Comparison of ENCODE assay signal across 9 cellular contexts in the genomic region with DNA sequence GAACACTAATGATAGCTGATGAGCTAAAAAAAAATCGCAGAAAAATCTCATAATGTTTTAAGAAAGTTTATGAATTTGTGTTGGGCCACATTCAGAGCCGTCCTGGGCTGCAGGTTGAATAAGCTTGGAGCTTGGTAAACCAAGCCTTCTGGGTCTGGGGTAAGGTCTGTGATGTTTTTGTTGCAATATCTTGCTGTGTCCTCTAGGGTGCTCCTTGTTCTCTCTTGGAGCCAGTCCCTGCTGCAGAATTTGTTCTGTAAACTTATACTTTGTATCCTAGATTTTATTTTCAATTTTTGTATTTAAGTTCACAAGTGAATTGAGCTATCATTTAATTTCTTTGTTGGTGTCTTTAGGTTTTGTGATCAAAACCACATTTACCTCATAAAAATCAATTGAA.
DNase-seq lines count a peak whose midpoint lies in the region; ATAC-seq and TF ChIP-seq lines count a peak whose summit lies in the region.
"Had no signal": no experiment of that assay in that cellular context is flagged by ENCODE, and none has a peak within 500 bp of the region (broad histone marks: within the 10 kb centered on the region; RNA-seq: fewer than 3 reads in every experiment).

No MANE protein-coding gene starts in this region.

- DNase-seq in GM06990 (ENCODE audit: extremely low read depth, insufficient read length) (no peak), H9 (no peak), OCI-LY7 (ENCODE audit: low spot score) (peak; percentile 31), iPS-NIHi11 (ENCODE audit: low spot score) (peak; percentile 61), middle frontal gyrus (ENCODE audit: extremely low spot score, low spot score) (no peak)
- no peak for DNase-seq in activated CD8-positive, alpha-beta memory T cell treated with anti-CD3 and anti-CD28 coated beads, Interleukin-2, amount 50 U/mL, for 4 hours
- no peak for DNase-seq in T-helper 2 cell treated with Interferon-gamma antibody and Interleukin-4, amounts not matched to agents 5 μg/mL and 100 μg/mL, for 36 hours (ENCODE audit: low spot score)

- H3K79me2 ChIP-seq in H9 (ENCODE audit: insufficient read depth, low read length): no peaks in the 10 kb centered on the region
- H3K79me2 ChIP-seq in OCI-LY7 (ENCODE audit: insufficient read depth, low read depth, low read length): no peaks in the 10 kb centered on the region

- H2AFZ ChIP-seq in H9 (ENCODE audit: low read length): no peak overlapping the region
- H2AFZ ChIP-seq in OCI-LY7 (ENCODE audit: low read length): no peak overlapping the region

- H3K27me3 Mint-ChIP-seq in H9 (ENCODE audit: low read depth): no peaks in the 10 kb centered on the region
- no peaks in the 10 kb centered on the region for H3K27me3 Mint-ChIP-seq in T-helper 2 cell treated with Interferon-gamma antibody and Interleukin-4, amounts not matched to agents 5 μg/mL and 100 μg/mL, for 36 hours (ENCODE audit: low read depth)
- H3K27me3 Mint-ChIP-seq: dendritic cell treated with granulocyte-macrophage colony-stimulating factor and Interleukin-4, amounts not matched to agents 40 ng/mL and 50 ng/mL, for 4 days had no signal

- H2BK12ac ChIP-seq in H9 (ENCODE audit: insufficient read length, low read depth, low read length): no peak overlapping the region

- H3K14ac ChIP-seq in H9 (ENCODE audit: insufficient read depth, low read length): no peak overlapping the region

- H3K4me1 ChIP-seq in H9 (ENCODE audit: insufficient read depth, low read length): no peaks in the 10 kb centered on the region
- H3K4me1 ChIP-seq in OCI-LY7 (ENCODE audit: insufficient read depth, low read length, poor library complexity, severe bottlenecking): no peaks in the 10 kb centered on the region

- CTCF ChIA-PET in OCI-LY7 (lab: Charles Lee; ENCODE audit: unreplicated experiment): no interaction called here

- H3K23ac ChIP-seq in H9 (ENCODE audit: insufficient read length, low read depth, low read length): no peak overlapping the region

- no peak overlapping the region for H2BK5ac ChIP-seq in H9 (ENCODE audit: insufficient read length, low read length)

- H4K20me1 ChIP-seq in H9 (ENCODE audit: control insufficient read depth, insufficient read depth, insufficient read length): no peaks in the 10 kb centered on the region
- H4K20me1 ChIP-seq in OCI-LY7 (ENCODE audit: insufficient read depth, low read length): no peaks in the 10 kb centered on the region

- H4K5ac ChIP-seq in H9 (ENCODE audit: insufficient read length, low read depth, low read length): no peak overlapping the region

- H3K27ac Mint-ChIP-seq in H9: no peak overlapping the region
- H3K27ac Mint-ChIP-seq in T-helper 2 cell treated with Interferon-gamma antibody and Interleukin-4, amounts not matched to agents 5 μg/mL and 100 μg/mL, for 36 hours: no peak overlapping the region
- H3K27ac Mint-ChIP-seq: dendritic cell treated with granulocyte-macrophage colony-stimulating factor and Interleukin-4, amounts not matched to agents 40 ng/mL and 50 ng/mL, for 4 days had no signal

- TF ChIP-seq CTCF in GM06990 (IDR thresholded peaks at IDR 0.05; ENCODE audit: insufficient read depth, low read length, poor library complexity, severe bottlenecking): peak; percentile 52
- TF ChIP-seq CTCF in H9 (conservative IDR thresholded peaks at IDR 0.05): peak; percentile 61
- TF ChIP-seq CTCF in OCI-LY7 (conservative IDR thresholded peaks at IDR 0.05; ENCODE audit: low read length): peak; percentile 76

- no peak overlapping the region for H4K91ac ChIP-seq in H9 (ENCODE audit: insufficient read length, low read depth, low read length)

- 0 out of 7 replicates have a peak, but pooled peaks cover 0 to 2% (median 0%) of the 10 kb centered on the region in 3 experiments for H3K36me3 Mint-ChIP-seq in H9 (ENCODE audit: insufficient read depth in 1 of 3, low read depth in 3 of 3)
- no peaks in the 10 kb centered on the region for H3K36me3 Mint-ChIP-seq in T-helper 2 cell treated with Interferon-gamma antibody and Interleukin-4, amounts not matched to agents 5 μg/mL and 100 μg/mL, for 36 hours (ENCODE audit: low read depth)

- H3K79me1 ChIP-seq in H9 (ENCODE audit: insufficient read depth, low read depth, low read length, poor library complexity, severe bottlenecking): no peaks in the 10 kb centered on the region

- no peak for ATAC-seq in HG02571 (IDR thresholded peaks at IDR 0.05; ENCODE audit: unreplicated experiment)

- intact Hi-C loops in OCI-LY7 (cut with micrococcal nuclease; ENCODE audit: unreplicated experiment): loop anchor here (10.0 kb wide), 1 partner anchor 96 kb away; no protein-coding TSS in a partner anchor

- no peak overlapping the region for H2BK120ac ChIP-seq in H9 (ENCODE audit: low read depth, low read length, poor library complexity, severe bottlenecking)

- no peak overlapping the region for H2BK20ac ChIP-seq in H9 (ENCODE audit: low read depth, low read length, poor library complexity, severe bottlenecking)

- H3K18ac ChIP-seq in H9 (ENCODE audit: insufficient read length, low read depth, low read length): no peak overlapping the region

- H3K36me3 ChIP-seq in GM06990 (ENCODE audit: control insufficient read depth, insufficient read depth, low read length) (no peaks in the 10 kb centered on the region), OCI-LY7 (ENCODE audit: insufficient read depth, low read length) (no peaks in the 10 kb centered on the region)

- H3K4me2 ChIP-seq in H9 (ENCODE audit: insufficient read depth, insufficient read length, low read length) (no peak overlapping the region), OCI-LY7 (ENCODE audit: low read length) (no peak overlapping the region)

- no peak overlapping the region for H3K9ac ChIP-seq in H9 (ENCODE audit: extremely low read depth, insufficient read length, low read length)

- H3K23me2 ChIP-seq in H9 (ENCODE audit: insufficient read length, low read depth, low read length, poor library complexity, severe bottlenecking): no peaks in the 10 kb centered on the region

- H3K4ac ChIP-seq in H9 (ENCODE audit: low read depth, low read length): no peak overlapping the region

- H2BK15ac ChIP-seq in H9 (ENCODE audit: low read depth, low read length): no peak overlapping the region

- H3K4me3 Mint-ChIP-seq in H9: no peak overlapping the region
- H3K4me3 Mint-ChIP-seq in T-helper 2 cell treated with Interferon-gamma antibody and Interleukin-4, amounts not matched to agents 5 μg/mL and 100 μg/mL, for 36 hours: no peak overlapping the region
- H3K4me3 Mint-ChIP-seq: dendritic cell treated with granulocyte-macrophage colony-stimulating factor and Interleukin-4, amounts not matched to agents 40 ng/mL and 50 ng/mL, for 4 days had no signal

- peaks cover 3 to 6% of the 10 kb centered on the region in 2 experiments; a peak in 3 of 5 replicates for H3K9me3 Mint-ChIP-seq in H9
- H3K9me3 Mint-ChIP-seq in T-helper 2 cell treated with Interferon-gamma antibody and Interleukin-4, amounts not matched to agents 5 μg/mL and 100 μg/mL, for 36 hours: no peaks in the 10 kb centered on the region
- H3K9me3 Mint-ChIP-seq: dendritic cell treated with granulocyte-macrophage colony-stimulating factor and Interleukin-4, amounts not matched to agents 40 ng/mL and 50 ng/mL, for 4 days had no signal

- WGBS in H9 (ENCODE audit: extremely low coverage, insufficient read length, low lambda C conversion rate): no CpG with 5 or more reads among the region's 2 CpGs

- H2AK5ac ChIP-seq in H9 (ENCODE audit: insufficient read length, low read length): no peak overlapping the region

- H3T11ph ChIP-seq in H9 (ENCODE audit: low read length): no peak overlapping the region

- peaks cover 4 to 15% of the 10 kb centered on the region in 2 experiments for H3K4me1 Mint-ChIP-seq in H9
- no peaks in the 10 kb centered on the region for H3K4me1 Mint-ChIP-seq in T-helper 2 cell treated with Interferon-gamma antibody and Interleukin-4, amounts not matched to agents 5 μg/mL and 100 μg/mL, for 36 hours (ENCODE audit: low read depth)

- POLR2A ChIA-PET in OCI-LY7 (lab: Charles Lee): interaction anchor here (0.9 kb wide), 2 partner anchors 10 to 107 kb away, joined by 3 read pairs; no protein-coding TSS in a partner anchor

- no TSS peak for BruUV-seq in OCI-LY7 (replicated peaks; lab: Mats Ljungman, UMichigan)

- H3K9me2 ChIP-seq in OCI-LY7 (ENCODE audit: insufficient read depth, low read length): no peaks in the 10 kb centered on the region

- H3K4me3 ChIP-seq in GM06990 (replicated peaks; ENCODE audit: low read depth, low read length) (no peak overlapping the region), OCI-LY7 (ENCODE audit: low read depth, low read length, poor library complexity, severe bottlenecking) (no peak overlapping the region)

- H4K8ac ChIP-seq in H9 (replicated peaks; ENCODE audit: insufficient read length, low read depth, low read length): no peak overlapping the region

- H3K56ac ChIP-seq in H9 (ENCODE audit: insufficient read length, low read depth, low read length): no peak overlapping the region

- no peak overlapping the region for H3K27ac ChIP-seq in H9 (ENCODE audit: insufficient read length, low read depth, low read length)
- H3K27ac ChIP-seq in OCI-LY7 (ENCODE audit: low read depth, low read length, poor library complexity, severe bottlenecking): no peak overlapping the region

- H3K27me3 ChIP-seq in GM06990 (replicated peaks; ENCODE audit: control insufficient read depth, insufficient read depth, low read length) (no peaks in the 10 kb centered on the region; the same call in 1 of the 2 replicates), H9 (ENCODE audit: insufficient read depth, low read length) (no peaks in the 10 kb centered on the region)

- H3K9me3 ChIP-seq in H9 (ENCODE audit: control insufficient read depth, low read depth, low read length) (no peaks in the 10 kb centered on the region), OCI-LY7 (ENCODE audit: low read length) (no peaks in the 10 kb centered on the region)

Comparison
In these comparisons a context has a peak if more than half of its experiments do, and no peak if none do; other contexts are left out.
1. DNase-seq: peak in OCI-LY7 (single experiment) and iPS-NIHi11 (single experiment); none in GM06990 (single experiment), H9 (single experiment), middle frontal gyrus (single experiment), activated CD8-positive, alpha-beta memory T cell treated with anti-CD3 and anti-CD28 coated beads, Interleukin-2, amount 50 U/mL, for 4 hours (single experiment) and T-helper 2 cell treated with Interferon-gamma antibody and Interleukin-4, amounts not matched to agents 5 μg/mL and 100 μg/mL, for 36 hours (single experiment).
2. Peak in every context shown above with its lines, with median percentiles within 50 percentile points of each other: CTCF ChIP-seq.